8 cellular contexts compared by ENCODE assay signal in genomic region chr2:106160786-106161261, GRCh38. TPM values are rescaled to one million over a fixed set of nuclear protein-coding genes. Genes with fewer than 3 reads are reported as not detected.
DNase-seq lines count a peak whose midpoint lies in the region; ATAC-seq and TF ChIP-seq lines count a peak whose summit lies in the region.
"Had no signal": no experiment of that assay in that cellular context is flagged by ENCODE, and none has a peak within 500 bp of the region (broad histone marks: within the 10 kb centered on the region; RNA-seq: fewer than 3 reads in every experiment).

No MANE protein-coding gene starts in this region.

- H3K36me3 Mint-ChIP-seq in activated naive CD4-positive, alpha-beta T cell treated with anti-CD3 and anti-CD28 coated beads, Interleukin-2, amount 50 U/mL, for 72 hours: peaks cover 10 to 68% of the 10 kb centered on the region in 2 donors

- peak overlapping the region; percentile 95 for H3K4me2 ChIP-seq in Loucy (ENCODE audit: low read depth, low read length, poor library complexity, severe bottlenecking)
- H3K4me2 ChIP-seq: KMS-11 had no signal

- H3K27me3 ChIP-seq in Loucy (ENCODE audit: insufficient read depth, low read length, poor library complexity, severe bottlenecking): no peaks in the 10 kb centered on the region

- ATAC-seq in GM21528 (IDR thresholded peaks at IDR 0.05; ENCODE audit: low FRiP score, unreplicated experiment): peak; percentile 55
- ATAC-seq in activated naive CD4-positive, alpha-beta T cell treated with anti-CD3 and anti-CD28 coated beads, Interleukin-2, amount 50 U/mL, for 72 hours: peak; percentile 76 to 88

- peak in 1 of 2 donors; percentile 31 for DNase-seq in activated naive CD4-positive, alpha-beta T cell treated with anti-CD3 and anti-CD28 coated beads, Interleukin-2, amount 50 U/mL, for 72 hours (ENCODE audit: low spot score in 2 of 2)
- DNase-seq in stimulated activated CD8-positive, alpha-beta memory T cell treated with anti-CD3 and anti-CD28 coated beads, Interleukin-4, amount 100 ng/mL, for 48 hours: peak; percentile 47
- no peak for DNase-seq in NK-92 treated with Interleukin-12 subunit alpha and Interleukin-12 subunit beta, amount 100 ng/mL, for 24 hours (lab: John Stamatoyannopoulos, UW)
- DNase-seq in NCI-H1105 treated with DMSO at 0.1 percent for 48 hours (lab: John Stamatoyannopoulos, UW): no peak
- DNase-seq in NCI-H2107 (lab: John Stamatoyannopoulos, UW): no peak

- H4K20me1 ChIP-seq in Loucy (ENCODE audit: insufficient read depth, low read length, poor library complexity, severe bottlenecking): no peaks in the 10 kb centered on the region

- peaks cover 84% of the 10 kb centered on the region for H3K4me1 ChIP-seq in Loucy (ENCODE audit: insufficient read depth, low read length, poor library complexity, severe bottlenecking)

- peaks cover 5% of the 10 kb centered on the region; the same call in 1 of the 2 replicates for H3K9me3 ChIP-seq in Loucy (ENCODE audit: insufficient read depth, low read depth, low read length)

- no peaks in the 10 kb centered on the region for H3K9me3 Mint-ChIP-seq in activated naive CD4-positive, alpha-beta T cell treated with anti-CD3 and anti-CD28 coated beads, Interleukin-2, amount 50 U/mL, for 72 hours

- H3K27ac Mint-ChIP-seq in activated naive CD4-positive, alpha-beta T cell treated with anti-CD3 and anti-CD28 coated beads, Interleukin-2, amount 50 U/mL, for 72 hours: peak overlapping the region; percentile 88 to 96

- no peak for TF ChIP-seq CTCF in Loucy (conservative IDR thresholded peaks at IDR 0.05; ENCODE audit: low read length)

- H3K79me2 ChIP-seq in Loucy (ENCODE audit: insufficient read depth, low read length): peaks cover 70% of the 10 kb centered on the region

- peak overlapping the region; percentile 77 for H3K9ac ChIP-seq in Loucy (ENCODE audit: low read depth, low read length, poor library complexity, severe bottlenecking)
- H3K9ac ChIP-seq: KMS-11 had no signal

- H3F3A ChIP-seq in Loucy (ENCODE audit: low read depth): peaks cover 20% of the 10 kb centered on the region

- H3K9me2 ChIP-seq in Loucy (replicated peaks; ENCODE audit: low read depth, low read length): no peaks in the 10 kb centered on the region

- peaks cover 29% of the 10 kb centered on the region; the same call in 1 of the 2 replicates for H3K36me3 ChIP-seq in Loucy (ENCODE audit: insufficient read depth, low read length)

- peak overlapping the region; percentile 59; the same call in 1 of the 2 replicates for H2AFZ ChIP-seq in Loucy (ENCODE audit: low read length)

- peak overlapping the region; percentile 80 for H3K4me3 ChIP-seq in Loucy (ENCODE audit: low read length, poor library complexity, severe bottlenecking)

RNA-seq across cellular contexts. Expression of gene UXS1, which starts 33.3 kb away (rescaled TPM):
- total RNA-seq in activated naive CD4-positive, alpha-beta T cell treated with anti-CD3 and anti-CD28 coated beads, Interleukin-2, amount 50 U/mL, for 72 hours: 10 to 100 TPM; 37.0 to 59.5 TPM
